In the genomic region with DNA sequence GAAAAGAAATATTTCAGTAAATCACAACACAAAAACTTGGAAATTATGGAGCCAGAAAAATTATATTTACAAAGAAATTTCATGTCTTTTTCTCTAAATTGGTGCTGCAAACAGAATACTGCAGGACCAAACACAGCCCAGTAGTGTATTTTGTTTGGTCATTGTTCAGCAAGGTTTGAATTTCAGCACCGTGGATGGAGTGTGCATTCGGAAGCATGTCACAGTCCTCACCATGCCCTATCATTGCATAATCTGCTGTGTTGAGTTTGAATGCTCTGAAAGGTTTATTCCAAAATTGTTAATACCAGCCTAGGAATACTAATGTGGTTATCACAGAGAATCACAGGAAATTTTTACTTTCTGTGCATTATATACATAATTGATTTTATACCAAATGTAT, we compare ENCODE assay signal across 32 cellular contexts.
"Had no signal": no experiment of that assay in that cellular context is flagged by ENCODE, and none has a peak within 500 bp of the region (broad histone marks: within the 10 kb centered on the region; RNA-seq: fewer than 3 reads in every experiment).

No MANE protein-coding gene starts in this region.

- H3K9me3 Mint-ChIP-seq: activated CD4-positive, alpha-beta memory T cell treated with anti-CD3 and anti-CD28 coated beads for 36 hours; activated CD4-positive, alpha-beta T cell treated with anti-CD3 and anti-CD28 coated beads, Interleukin-2, amount 10 ng/mL, durations not matched to agents 24 days and 14 days; activated naive CD4-positive, alpha-beta T cell treated with anti-CD3 and anti-CD28 coated beads for 36 hours; activated naive CD4-positive, alpha-beta T cell treated with anti-CD3 and anti-CD28 coated beads, Interleukin-2, amount 50 U/mL, for 24 hours; activated naive CD8-positive, alpha-beta T cell treated with anti-CD3 and anti-CD28 coated beads for 36 hours; activated naive CD8-positive, alpha-beta T cell treated with anti-CD3 and anti-CD28 coated beads, Interleukin-2, amount 50 U/mL, for 24 hours; activated T-helper 1 cell treated with anti-CD3 and anti-CD28 coated beads, Interleukin-12 subunit alpha, Interleukin-12 subunit beta, Interleukin-2, Interleukin-4 antibody, amounts not matched to agents 30 ng/mL and 10 ng/mL and 1 ng/mL, durations not matched to agents 14 hours and 24 hours and 36 hours; activated T-helper 2 cell treated with anti-CD3 and anti-CD28 coated beads, Interferon-gamma antibody, Interleukin-2, Interleukin-4, amounts not matched to agents 10 μg/mL and 5 μg/mL and 100 μg/mL, durations not matched to agents 14 hours and 24 hours and 36 hours had no signal

- FAIRE-seq: endometrium, endothelial cell of umbilical vein, frontal cortex had no signal

- H3K36me3 Mint-ChIP-seq: activated CD4-positive, alpha-beta memory T cell treated with anti-CD3 and anti-CD28 coated beads for 36 hours; activated CD8-positive, alpha-beta memory T cell treated with anti-CD3 and anti-CD28 coated beads, Interleukin-2, amount 10 ng/mL, durations not matched to agents 7 days and 5 days; activated naive CD4-positive, alpha-beta T cell treated with anti-CD3 and anti-CD28 coated beads, Interleukin-2, amount 50 U/mL, for 24 hours; activated naive CD8-positive, alpha-beta T cell treated with anti-CD3 and anti-CD28 coated beads for 36 hours had no signal

- H3K4me1 ChIP-seq: adrenal gland, body of pancreas, colonic mucosa, esophagus squamous epithelium had no signal

- H3K4me1 Mint-ChIP-seq: activated CD4-positive, alpha-beta T cell treated with anti-CD3 and anti-CD28 coated beads for 36 hours; activated CD4-positive, alpha-beta T cell treated with anti-CD3 and anti-CD28 coated beads, Interleukin-2, amount 10 ng/mL, durations not matched to agents 24 days and 14 days; activated CD8-positive, alpha-beta memory T cell treated with anti-CD3 and anti-CD28 coated beads, Interleukin-2, amount 10 ng/mL, durations not matched to agents 7 days and 5 days; activated naive CD4-positive, alpha-beta T cell treated with anti-CD3 and anti-CD28 coated beads, Interleukin-2, amount 50 U/mL, for 24 hours; activated naive CD8-positive, alpha-beta T cell treated with anti-CD3 and anti-CD28 coated beads for 36 hours; activated naive CD8-positive, alpha-beta T cell treated with anti-CD3 and anti-CD28 coated beads, Interleukin-2, amount 50 U/mL, for 24 hours had no signal

- H3K27me3 Mint-ChIP-seq: activated naive CD8-positive, alpha-beta T cell treated with anti-CD3 and anti-CD28 coated beads for 36 hours had no signal

- H3K9me3 ChIP-seq: adrenal gland, body of pancreas, colonic mucosa, esophagus squamous epithelium had no signal

- ATAC-seq: activated CD4-positive, alpha-beta T cell treated with anti-CD3 and anti-CD28 coated beads for 36 hours; activated CD8-positive, alpha-beta memory T cell treated with anti-CD3 and anti-CD28 coated beads, Interleukin-2, amount 10 ng/mL, durations not matched to agents 7 days and 5 days; activated CD8-positive, alpha-beta T cell treated with anti-CD3 and anti-CD28 coated beads, Interleukin-2, amount 10 ng/mL, durations not matched to agents 7 days and 5 days; activated naive CD8-positive, alpha-beta T cell treated with anti-CD3 and anti-CD28 coated beads, Interleukin-2, amount 50 U/mL, for 24 hours; body of pancreas had no signal

- H3K27me3 ChIP-seq: body of pancreas, colonic mucosa, esophagus squamous epithelium had no signal

- H3K36me3 ChIP-seq: adrenal gland, colonic mucosa, esophagus squamous epithelium had no signal

- H3K27ac Mint-ChIP-seq: activated CD4-positive, alpha-beta memory T cell treated with anti-CD3 and anti-CD28 coated beads for 36 hours; activated CD4-positive, alpha-beta T cell treated with anti-CD3 and anti-CD28 coated beads for 36 hours; activated CD4-positive, alpha-beta T cell treated with anti-CD3 and anti-CD28 coated beads, Interleukin-2, amount 10 ng/mL, durations not matched to agents 24 days and 14 days; activated CD8-positive, alpha-beta memory T cell treated with anti-CD3 and anti-CD28 coated beads, Interleukin-2, amount 10 ng/mL, durations not matched to agents 7 days and 5 days; activated CD8-positive, alpha-beta T cell treated with anti-CD3 and anti-CD28 coated beads, Interleukin-2, amount 10 ng/mL, durations not matched to agents 7 days and 5 days; activated naive CD4-positive, alpha-beta T cell treated with anti-CD3 and anti-CD28 coated beads for 36 hours; activated naive CD4-positive, alpha-beta T cell treated with anti-CD3 and anti-CD28 coated beads, Interleukin-2, amount 50 U/mL, for 24 hours; activated naive CD8-positive, alpha-beta T cell treated with anti-CD3 and anti-CD28 coated beads for 36 hours; activated naive CD8-positive, alpha-beta T cell treated with anti-CD3 and anti-CD28 coated beads, Interleukin-2, amount 50 U/mL, for 24 hours; activated T-helper 1 cell treated with anti-CD3 and anti-CD28 coated beads, Interleukin-12 subunit alpha, Interleukin-12 subunit beta, Interleukin-2, Interleukin-4 antibody, amounts not matched to agents 30 ng/mL and 10 ng/mL and 1 ng/mL, durations not matched to agents 14 hours and 24 hours and 36 hours; activated T-helper 2 cell treated with anti-CD3 and anti-CD28 coated beads, Interferon-gamma antibody, Interleukin-2, Interleukin-4, amounts not matched to agents 10 μg/mL and 5 μg/mL and 100 μg/mL, durations not matched to agents 14 hours and 24 hours and 36 hours had no signal

- H3K27ac ChIP-seq: adrenal gland, body of pancreas, colonic mucosa, epithelial cell of prostate, esophagus squamous epithelium had no signal

- H3K4me3 ChIP-seq: adrenal gland, body of pancreas, colonic mucosa, esophagus squamous epithelium had no signal

- DNase-seq: activated CD4-positive, alpha-beta memory T cell treated with anti-CD3 and anti-CD28 coated beads for 36 hours; activated CD4-positive, alpha-beta T cell treated with anti-CD3 and anti-CD28 coated beads for 36 hours; activated CD4-positive, CD25-positive, alpha-beta regulatory T cell; activated CD4-positive, CD25-positive, alpha-beta regulatory T cell treated with anti-CD3 and anti-CD28 coated beads, Interleukin-2, amount 50 U/mL, for 72 hours; activated CD8-positive, alpha-beta memory T cell treated with anti-CD3 and anti-CD28 coated beads, Interleukin-2, amount 10 ng/mL, durations not matched to agents 7 days and 5 days; activated CD8-positive, alpha-beta memory T cell treated with anti-CD3 and anti-CD28 coated beads, Interleukin-2, amount 50 U/mL, for 4 hours; activated CD8-positive, alpha-beta T cell treated with anti-CD3 and anti-CD28 coated beads, Interleukin-2, amount 10 ng/mL, durations not matched to agents 7 days and 5 days; activated effector memory CD4-positive, alpha-beta T cell treated with anti-CD3 and anti-CD28 coated beads, Interleukin-2, amount 50 U/mL, for 16 hours; activated naive CD4-positive, alpha-beta T cell treated with anti-CD3 and anti-CD28 coated beads for 36 hours; activated naive CD8-positive, alpha-beta T cell treated with anti-CD3 and anti-CD28 coated beads for 36 hours; activated naive CD8-positive, alpha-beta T cell treated with anti-CD3 and anti-CD28 coated beads, Interleukin-2, amount 50 U/mL, for 24 hours; activated T-cell treated with anti-CD3 and anti-CD28 coated beads, Interleukin-2, amount 50 U/mL, for 1 hour; activated T-cell treated with anti-CD3 and anti-CD28 coated beads, Interleukin-2, amount 50 U/mL, for 48 hours; adrenal gland; amygdala; aorta; body of pancreas; caudate nucleus; colonic mucosa; effector CD8-positive, alpha-beta T cell; esophagus squamous epithelium; foreskin fibroblast; head of caudate nucleus; T-helper 2 cell had no signal

- H3K4me3 Mint-ChIP-seq: activated CD4-positive, alpha-beta memory T cell treated with anti-CD3 and anti-CD28 coated beads for 36 hours; activated CD4-positive, alpha-beta T cell treated with anti-CD3 and anti-CD28 coated beads for 36 hours; activated CD4-positive, alpha-beta T cell treated with anti-CD3 and anti-CD28 coated beads, Interleukin-2, amount 10 ng/mL, durations not matched to agents 24 days and 14 days; activated CD8-positive, alpha-beta memory T cell treated with anti-CD3 and anti-CD28 coated beads, Interleukin-2, amount 10 ng/mL, durations not matched to agents 7 days and 5 days; activated CD8-positive, alpha-beta T cell treated with anti-CD3 and anti-CD28 coated beads, Interleukin-2, amount 10 ng/mL, durations not matched to agents 7 days and 5 days; activated naive CD4-positive, alpha-beta T cell treated with anti-CD3 and anti-CD28 coated beads for 36 hours; activated naive CD4-positive, alpha-beta T cell treated with anti-CD3 and anti-CD28 coated beads, Interleukin-2, amount 50 U/mL, for 24 hours; activated naive CD8-positive, alpha-beta T cell treated with anti-CD3 and anti-CD28 coated beads for 36 hours; activated naive CD8-positive, alpha-beta T cell treated with anti-CD3 and anti-CD28 coated beads, Interleukin-2, amount 50 U/mL, for 24 hours; activated T-helper 1 cell treated with anti-CD3 and anti-CD28 coated beads, Interleukin-12 subunit alpha, Interleukin-12 subunit beta, Interleukin-2, Interleukin-4 antibody, amounts not matched to agents 30 ng/mL and 10 ng/mL and 1 ng/mL, durations not matched to agents 14 hours and 24 hours and 36 hours had no signal
